ENCODE assay signal across 8 cellular contexts in the genomic region with DNA sequence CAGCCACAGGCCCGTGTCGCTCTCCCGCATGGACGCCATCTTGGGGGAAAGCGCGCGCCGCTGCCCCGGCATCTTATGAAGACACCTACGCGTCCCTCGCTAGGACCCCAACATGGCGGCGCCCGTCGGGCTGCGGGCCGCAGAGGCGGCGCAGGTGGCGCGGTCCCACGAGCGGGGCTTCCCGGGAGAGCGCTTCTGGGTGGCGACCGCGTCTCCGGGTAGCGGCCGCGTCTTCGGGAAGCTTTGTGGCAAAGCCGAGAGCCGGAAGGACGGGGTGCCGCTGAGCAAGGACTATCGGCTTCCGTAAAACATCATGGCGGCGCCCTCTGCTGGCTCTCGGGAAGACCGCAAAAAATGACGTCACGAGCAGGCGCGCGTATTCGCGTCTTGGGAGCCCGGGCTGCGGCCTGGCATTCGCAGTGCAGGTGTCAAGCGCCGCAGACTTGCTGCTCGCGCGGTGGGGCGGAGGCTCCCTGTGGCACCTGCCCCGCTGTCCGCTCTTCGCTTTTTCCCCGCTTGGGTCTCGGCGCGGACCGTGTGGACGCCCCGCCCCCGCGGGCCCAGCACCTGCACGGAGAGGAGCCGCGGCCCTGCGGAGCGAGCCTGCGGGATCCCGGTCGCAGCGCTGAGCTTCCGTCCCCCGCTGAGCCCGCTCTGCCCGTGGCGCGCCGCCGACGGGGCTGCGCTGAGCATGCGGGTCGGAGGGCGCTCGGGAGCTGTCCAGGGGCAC. TPM values are rescaled to one million over a fixed set of nuclear protein-coding genes. Genes with fewer than 3 reads are reported as not detected.
DNase-seq lines count a peak whose midpoint lies in the region; ATAC-seq and TF ChIP-seq lines count a peak whose summit lies in the region.

NELFA (minus strand) TSS at position 54 of the 730 bp plus-strand sequence; CDS start at position 39, 15 bp downstream.

- H3K36me3 ChIP-seq in GM06990 (ENCODE audit: control insufficient read depth, insufficient read depth, low read length) (no peaks in the 10 kb centered on the region; the same call in 1 of the 2 replicates), gastroesophageal sphincter (peaks cover 0 to 21% of the 10 kb centered on the region in 2 donors), neutrophil (peaks cover 3% of the 10 kb centered on the region)

- DNase-seq in GM06990 (ENCODE audit: extremely low read depth, insufficient read length), result peak; percentile 93
- DNase-seq in HFF-Myc (ENCODE audit: extremely low read depth, low read depth), result peak; percentile 75
- DNase-seq in MV-4-11 (lab: John Stamatoyannopoulos, UW), result peak; percentile 86
- DNase-seq in SK-N-DZ (ENCODE audit: low spot score), result peak; percentile 94
- DNase-seq in activated naive CD4-positive, alpha-beta T cell treated with anti-CD3 and anti-CD28 coated beads for 36 hours, result peak; percentile 97

- TF ChIP-seq CTCF in GM06990 (IDR thresholded peaks at IDR 0.05; ENCODE audit: insufficient read depth, low read length, poor library complexity, severe bottlenecking), result no peak
- TF ChIP-seq CTCF in HFF-Myc (IDR thresholded peaks at IDR 0.05; ENCODE audit: low read depth, low read length, missing control alignments), result peak; percentile 45
- TF ChIP-seq CTCF in gastroesophageal sphincter (IDR thresholded peaks at IDR 0.05), result peak in 3 of 4 experiments; percentile 51 to 61 (median 52)
- TF ChIP-seq CTCF in neutrophil (IDR thresholded peaks at IDR 0.05), result peak; percentile 57
- no peak for TF ChIP-seq CTCF in subcutaneous adipose tissue (IDR thresholded peaks at IDR 0.05; ENCODE audit: low read depth)

- peak within 1 kb of the TSS; percentile 98 for H3K4me3 ChIP-seq in GM06990 (replicated peaks; ENCODE audit: low read depth, low read length)
- H3K4me3 ChIP-seq in HFF-Myc (replicated peaks; ENCODE audit: low read depth, low read length), result peak within 1 kb of the TSS; percentile 78
- peak within 1 kb of the TSS; percentile 85 to 97 for H3K4me3 ChIP-seq in gastroesophageal sphincter
- peak within 1 kb of the TSS; percentile 84 to 100 for H3K4me3 ChIP-seq in neutrophil (ENCODE audit: low read depth in 1 of 2, low read length in 1 of 2)

- CTCF ChIA-PET in activated naive CD4-positive, alpha-beta T cell treated with anti-CD3 and anti-CD28 coated beads for 36 hours (lab: Charles Lee), result interaction anchor here (0.6 to 1.3 kb wide), 3 partner anchors 20 to 109 kb away, joined by 3 to 4 read pairs (median 3); no protein-coding TSS in a partner anchor

- peak; percentile 95 for ATAC-seq in gastroesophageal sphincter

- WGBS in gastroesophageal sphincter (ENCODE audit: low coverage in 1 of 2), 2 donors, result 0% methylated on average over 2 of the region's 95 CpGs; no CpG with 5 or more reads in 1 of the 2 donors

- H3K9me3 ChIP-seq in gastroesophageal sphincter, result no peaks in the 10 kb centered on the region
- no peaks in the 10 kb centered on the region for H3K9me3 ChIP-seq in neutrophil

- H3K27me3 Mint-ChIP-seq in activated naive CD4-positive, alpha-beta T cell treated with anti-CD3 and anti-CD28 coated beads for 36 hours (ENCODE audit: low read depth), result no peaks in the 10 kb centered on the region

- peaks cover 29% of the 10 kb centered on the region for H3K4me1 Mint-ChIP-seq in activated naive CD4-positive, alpha-beta T cell treated with anti-CD3 and anti-CD28 coated beads for 36 hours (ENCODE audit: low read depth)

- H3K27ac Mint-ChIP-seq in activated naive CD4-positive, alpha-beta T cell treated with anti-CD3 and anti-CD28 coated beads for 36 hours, result peak within 1 kb of the TSS; percentile 87

- peak; percentile 52 to 64 for TF ChIP-seq POLR2A in gastroesophageal sphincter (IDR thresholded peaks at IDR 0.05)

- intact Hi-C loops in activated naive CD4-positive, alpha-beta T cell treated with anti-CD3 and anti-CD28 coated beads for 36 hours (cut with micrococcal nuclease), result loop anchor here (1.0 to 2.0 kb wide), 9 partner anchors 32 to 760 kb away; partner anchors contain the start of genes CTBP1, HAUS3, LETM1 and MXD4

- peaks cover 3% of the 10 kb centered on the region for H3K36me3 Mint-ChIP-seq in activated naive CD4-positive, alpha-beta T cell treated with anti-CD3 and anti-CD28 coated beads for 36 hours (ENCODE audit: low read depth)

- H3K4me3 Mint-ChIP-seq in activated naive CD4-positive, alpha-beta T cell treated with anti-CD3 and anti-CD28 coated beads for 36 hours, result peak within 1 kb of the TSS; percentile 85

- H3K4me1 ChIP-seq in gastroesophageal sphincter (peaks cover 0 to 38% (median 10%) of the 10 kb centered on the region in 3 donors), neutrophil (ENCODE audit: control insufficient read depth in 1 of 2, insufficient read depth in 1 of 2, low read depth in 1 of 2, low read length in 1 of 2) (peaks cover 39 to 49% of the 10 kb centered on the region in 2 experiments)

- no peak for TF ChIP-seq EP300 in gastroesophageal sphincter (IDR thresholded peaks at IDR 0.05)

- H3K27ac ChIP-seq in gastroesophageal sphincter (peak within 1 kb of the TSS; percentile 88 to 99 (median 96)), neutrophil (peak within 1 kb of the TSS; percentile 95)

- no peaks in the 10 kb centered on the region for H3K27me3 ChIP-seq in GM06990 (replicated peaks; ENCODE audit: control insufficient read depth, insufficient read depth, low read length)
- no peaks in the 10 kb centered on the region for H3K27me3 ChIP-seq in gastroesophageal sphincter
- H3K27me3 ChIP-seq in neutrophil, result peaks cover 6% of the 10 kb centered on the region

- no peaks in the 10 kb centered on the region for H3K9me3 Mint-ChIP-seq in activated naive CD4-positive, alpha-beta T cell treated with anti-CD3 and anti-CD28 coated beads for 36 hours

RNA-seq across cellular contexts. Expression of gene NELFA, which starts in this region (rescaled TPM):
- 50.7 and 51.7 TPM in 2 replicates for polyA plus RNA-seq in SK-N-DZ (2014; cell fraction: cytosol; rRNA removed)
- polyA plus RNA-seq in SK-N-DZ (2014; cell fraction: nucleus; rRNA removed), result 47.8 and 51.0 TPM in 2 replicates
- 10 to 100 TPM; 44.1 to 45.3 TPM for total RNA-seq in activated naive CD4-positive, alpha-beta T cell treated with anti-CD3 and anti-CD28 coated beads for 36 hours
- 10 to 100 TPM; 14.5 to 19.4 (median 17.5) TPM for total RNA-seq in gastroesophageal sphincter
- 10 to 100 TPM in 3 of 4 donors, 1 to 10 TPM in 1; 7.8 to 30.5 (median 16.3) TPM for total RNA-seq in subcutaneous adipose tissue

Comparison
In these comparisons a context has a peak if more than half of its experiments do, and no peak if none do; other contexts are left out.
1. Peak in every context shown above with its lines: DNase-seq, ATAC-seq, H3K4me3 ChIP-seq and H3K27ac ChIP-seq.
2. CTCF ChIP-seq: peak in HFF-Myc (single experiment), gastroesophageal sphincter (3 of 4) and neutrophil (single experiment); none in GM06990 (single experiment) and subcutaneous adipose tissue (single experiment).